26 cellular contexts compared by ENCODE assay signal in genomic region chr14:77248666-77249065, GRCh38. TPM values are rescaled to one million over a fixed set of nuclear protein-coding genes. Genes with fewer than 3 reads are reported as not detected.
"Had no signal": no experiment of that assay in that cellular context is flagged by ENCODE, and none has a peak within 500 bp of the region (broad histone marks: within the 10 kb centered on the region; RNA-seq: fewer than 3 reads in every experiment).

No MANE protein-coding gene starts in this region.

- H3K36me3 Mint-ChIP-seq: activated naive CD4-positive, alpha-beta T cell treated with anti-CD3 and anti-CD28 coated beads, Interleukin-2, amount 50 U/mL, for 24 hours had no signal

- H3K36me3 ChIP-seq: adrenal gland, left lung, right atrium auricular region, thyroid gland had no signal

- H3K9me3 ChIP-seq: adrenal gland, left lung, right atrium auricular region, thyroid gland had no signal

- H3K27me3 Mint-ChIP-seq: activated CD4-positive, alpha-beta memory T cell treated with anti-CD3 and anti-CD28 coated beads, Interleukin-2, amount 10 ng/mL, durations not matched to agents 7 days and 5 days; activated naive CD4-positive, alpha-beta T cell treated with anti-CD3 and anti-CD28 coated beads, Interleukin-2, amount 50 U/mL, for 24 hours had no signal

- H3K27me3 ChIP-seq: adrenal gland, left lung, right atrium auricular region, thyroid gland had no signal

- H3K4me1 Mint-ChIP-seq: activated CD4-positive, alpha-beta memory T cell treated with anti-CD3 and anti-CD28 coated beads, Interleukin-2, amount 10 ng/mL, durations not matched to agents 7 days and 5 days; activated naive CD4-positive, alpha-beta T cell treated with anti-CD3 and anti-CD28 coated beads, Interleukin-2, amount 50 U/mL, for 24 hours had no signal

- DNase-seq: activated CD4-positive, alpha-beta memory T cell treated with anti-CD3 and anti-CD28 coated beads, Interleukin-2, amount 10 ng/mL, durations not matched to agents 7 days and 5 days; activated CD4-positive, alpha-beta T cell treated with anti-CD3 and anti-CD28 coated beads for 48 hours; activated CD4-positive, CD25-positive, alpha-beta regulatory T cell; activated CD8-positive, alpha-beta memory T cell treated with anti-CD3 and anti-CD28 coated beads, Interleukin-2, amount 50 U/mL, for 4 hours; activated effector memory CD4-positive, alpha-beta T cell treated with Interleukin-2 at 50 U/mL for 16 hours; activated T-cell treated with anti-CD3 and anti-CD28 coated beads, Interleukin-2, amount 50 U/mL, for 4 hours; adrenal gland; effector CD4-positive, alpha-beta T cell; glutamatergic neuron; hypothalamus; islet precursor cell; left lung; stimulated activated CD4-positive, alpha-beta T cell treated with anti-CD3 and anti-CD28 coated beads, Interleukin-12 subunit alpha, Interleukin-12 subunit beta, amount 100 ng/mL, for 4 hours; stimulated activated CD4-positive, alpha-beta T cell treated with anti-CD3 and anti-CD28 coated beads, Interleukin-1b, Interleukin-23, amount 100 ng/mL, for 48 hours; stimulated activated CD8-positive, alpha-beta memory T cell treated with anti-CD3 and anti-CD28 coated beads, Interleukin-4, amount 100 ng/mL, for 48 hours; stimulated activated naive CD4-positive, alpha-beta T cell treated with Interleukin-2 at 50 U/mL for 16 hours; thyroid gland had no signal

- H3K4me3 Mint-ChIP-seq: activated CD4-positive, alpha-beta memory T cell treated with anti-CD3 and anti-CD28 coated beads, Interleukin-2, amount 10 ng/mL, durations not matched to agents 7 days and 5 days; activated naive CD4-positive, alpha-beta T cell treated with anti-CD3 and anti-CD28 coated beads, Interleukin-2, amount 50 U/mL, for 24 hours; activated T-cell treated with anti-CD3 and anti-CD28 coated beads, Interleukin-2, amount 50 U/mL, for 4 hours; T-helper 2 cell treated with Interferon-gamma antibody and Interleukin-4, amounts not matched to agents 5 μg/mL and 100 μg/mL, for 36 hours had no signal

- H3K4me3 ChIP-seq: adrenal gland, left lung, right atrium auricular region, thyroid gland had no signal

- H3K4me1 ChIP-seq: adrenal gland, left lung, right atrium auricular region, thyroid gland had no signal

- ATAC-seq: activated T-cell treated with anti-CD3 and anti-CD28 coated beads, Interleukin-2, amount 50 U/mL, for 4 hours; esophagus mucosa; left lung had no signal

- H3K27ac Mint-ChIP-seq: activated CD4-positive, alpha-beta memory T cell treated with anti-CD3 and anti-CD28 coated beads, Interleukin-2, amount 10 ng/mL, durations not matched to agents 7 days and 5 days; activated naive CD4-positive, alpha-beta T cell treated with anti-CD3 and anti-CD28 coated beads, Interleukin-2, amount 50 U/mL, for 24 hours; progenitor cell of endocrine pancreas; T-helper 2 cell treated with Interferon-gamma antibody and Interleukin-4, amounts not matched to agents 5 μg/mL and 100 μg/mL, for 36 hours had no signal

- H3K9me3 Mint-ChIP-seq: activated CD4-positive, alpha-beta memory T cell treated with anti-CD3 and anti-CD28 coated beads, Interleukin-2, amount 10 ng/mL, durations not matched to agents 7 days and 5 days; activated naive CD4-positive, alpha-beta T cell treated with anti-CD3 and anti-CD28 coated beads, Interleukin-2, amount 50 U/mL, for 24 hours; activated T-cell treated with anti-CD3 and anti-CD28 coated beads, Interleukin-2, amount 50 U/mL, for 4 hours; T-helper 2 cell treated with Interferon-gamma antibody and Interleukin-4, amounts not matched to agents 5 μg/mL and 100 μg/mL, for 36 hours had no signal

- H3K27ac ChIP-seq: adrenal gland, left lung, right atrium auricular region, thyroid gland had no signal

RNA-seq across cellular contexts. Expression of gene NGB, which starts 22.3 kb away (rescaled TPM):
- total RNA-seq: activated CD4-positive, alpha-beta memory T cell treated with anti-CD3 and anti-CD28 coated beads, Interleukin-2, amount 10 ng/mL, durations not matched to agents 7 days and 5 days; activated T-cell treated with anti-CD3 and anti-CD28 coated beads, Interleukin-2, amount 50 U/mL, for 4 hours; esophagus mucosa; left lung; mononuclear cell; omental fat pad; progenitor cell of endocrine pancreas; right atrium auricular region; subcutaneous adipose tissue; thyroid gland; urinary bladder had no signal
